37 cellular contexts compared by ENCODE assay signal in the genomic region with DNA sequence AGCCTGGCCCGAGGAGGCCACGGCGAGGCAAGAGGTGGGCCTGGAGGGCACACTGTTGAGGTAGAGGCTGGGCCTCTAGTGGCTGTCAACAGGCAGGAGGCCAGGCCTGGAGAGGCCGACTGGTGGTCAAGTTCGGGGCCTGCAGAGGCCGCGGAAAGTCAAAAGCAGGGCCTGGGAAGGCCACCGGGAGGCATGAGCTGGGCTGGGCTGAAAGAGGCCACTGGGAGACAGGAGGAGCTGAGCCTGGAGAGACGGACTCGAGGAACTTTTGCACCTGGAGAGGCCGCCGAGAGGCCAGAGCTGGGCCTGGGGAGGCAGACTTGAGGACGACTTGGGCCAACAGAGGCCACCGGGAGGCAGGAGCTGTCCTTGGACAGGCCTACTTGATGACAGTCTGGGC.
"Had no signal": no experiment of that assay in that cellular context is flagged by ENCODE, and none has a peak within 500 bp of the region (broad histone marks: within the 10 kb centered on the region; RNA-seq: fewer than 3 reads in every experiment).

No MANE protein-coding gene starts in this region.

- H3K36me3 ChIP-seq: ascending aorta, cardiac muscle cell, WERI-Rb-1 had no signal

- H3K27me3 ChIP-seq: ascending aorta, cardiac muscle cell had no signal

- H3K4me3 ChIP-seq: ascending aorta, cardiac muscle cell had no signal

- H3K27ac Mint-ChIP-seq: activated CD4-positive, alpha-beta memory T cell treated with anti-CD3 and anti-CD28 coated beads, Interleukin-2, amount 10 ng/mL, durations not matched to agents 7 days and 5 days; activated CD4-positive, alpha-beta T cell treated with anti-CD3 and anti-CD28 coated beads for 36 hours; activated CD4-positive, alpha-beta T cell treated with anti-CD3 and anti-CD28 coated beads, Interleukin-2, amount 10 ng/mL, durations not matched to agents 7 days and 5 days; activated CD8-positive, alpha-beta memory T cell treated with anti-CD3 and anti-CD28 coated beads, Interleukin-2, amount 10 ng/mL, durations not matched to agents 7 days and 5 days; activated CD8-positive, alpha-beta T cell treated with anti-CD3 and anti-CD28 coated beads, Interleukin-2, amount 10 ng/mL, durations not matched to agents 7 days and 5 days; activated naive CD4-positive, alpha-beta T cell treated with anti-CD3 and anti-CD28 coated beads, Interleukin-2, amount 10 ng/mL, durations not matched to agents 7 days and 5 days; activated naive CD4-positive, alpha-beta T cell treated with anti-CD3 and anti-CD28 coated beads, Interleukin-2, amount 50 U/mL, for 24 hours; activated naive CD8-positive, alpha-beta T cell; activated naive CD8-positive, alpha-beta T cell treated with anti-CD3 and anti-CD28 coated beads, Interleukin-2, amount 10 ng/mL, durations not matched to agents 7 days and 5 days; activated naive CD8-positive, alpha-beta T cell treated with anti-CD3 and anti-CD28 coated beads, Interleukin-2, amount 50 U/mL, for 24 hours; activated T-cell treated with anti-CD3 and anti-CD28 coated beads, Interleukin-2, amount 50 U/mL, for 24 hours; activated T-helper 2 cell treated with anti-CD3 and anti-CD28 coated beads, Interferon-gamma antibody, Interleukin-2, Interleukin-4, amounts not matched to agents 10 μg/mL and 5 μg/mL and 100 μg/mL, durations not matched to agents 14 hours and 24 hours and 36 hours; brain; T-helper 1 cell treated with Interleukin-12 subunit alpha and Interleukin-12 subunit beta and Interleukin-4 antibody, amounts not matched to agents 30 μg/mL and 1 μg/mL, for 36 hours; T-helper 2 cell treated with Interferon-gamma antibody and Interleukin-4, amounts not matched to agents 5 μg/mL and 100 μg/mL, for 36 hours; WTC11 had no signal

- ATAC-seq: activated CD4-positive, alpha-beta T cell treated with anti-CD3 and anti-CD28 coated beads for 36 hours; activated CD4-positive, CD25-positive, alpha-beta regulatory T cell treated with anti-CD3 and anti-CD28 coated beads, Interleukin-2, amount 50 U/mL, for 24 hours; activated CD8-positive, alpha-beta memory T cell treated with anti-CD3 and anti-CD28 coated beads, Interleukin-2, amount 10 ng/mL, durations not matched to agents 7 days and 5 days; activated CD8-positive, alpha-beta T cell treated with anti-CD3 and anti-CD28 coated beads, Interleukin-2, amount 10 ng/mL, durations not matched to agents 7 days and 5 days; activated naive CD8-positive, alpha-beta T cell treated with anti-CD3 and anti-CD28 coated beads, Interleukin-2, amount 50 U/mL, for 24 hours; WTC11 had no signal

- H3K4me3 Mint-ChIP-seq: activated CD4-positive, alpha-beta memory T cell treated with anti-CD3 and anti-CD28 coated beads, Interleukin-2, amount 10 ng/mL, durations not matched to agents 7 days and 5 days; activated CD4-positive, alpha-beta T cell treated with anti-CD3 and anti-CD28 coated beads for 36 hours; activated CD4-positive, alpha-beta T cell treated with anti-CD3 and anti-CD28 coated beads, Interleukin-2, amount 10 ng/mL, durations not matched to agents 7 days and 5 days; activated CD8-positive, alpha-beta memory T cell treated with anti-CD3 and anti-CD28 coated beads, Interleukin-2, amount 10 ng/mL, durations not matched to agents 7 days and 5 days; activated CD8-positive, alpha-beta T cell treated with anti-CD3 and anti-CD28 coated beads, Interleukin-2, amount 10 ng/mL, durations not matched to agents 7 days and 5 days; activated naive CD4-positive, alpha-beta T cell treated with anti-CD3 and anti-CD28 coated beads, Interleukin-2, amount 10 ng/mL, durations not matched to agents 7 days and 5 days; activated naive CD4-positive, alpha-beta T cell treated with anti-CD3 and anti-CD28 coated beads, Interleukin-2, amount 50 U/mL, for 24 hours; activated naive CD8-positive, alpha-beta T cell; activated naive CD8-positive, alpha-beta T cell treated with anti-CD3 and anti-CD28 coated beads, Interleukin-2, amount 10 ng/mL, durations not matched to agents 7 days and 5 days; activated naive CD8-positive, alpha-beta T cell treated with anti-CD3 and anti-CD28 coated beads, Interleukin-2, amount 50 U/mL, for 24 hours; activated T-cell treated with anti-CD3 and anti-CD28 coated beads, Interleukin-2, amount 50 U/mL, for 24 hours; brain; central memory CD8-positive, alpha-beta T cell; T-helper 1 cell treated with Interleukin-12 subunit alpha and Interleukin-12 subunit beta and Interleukin-4 antibody, amounts not matched to agents 30 μg/mL and 1 μg/mL, for 36 hours; T-helper 2 cell treated with Interferon-gamma antibody and Interleukin-4, amounts not matched to agents 5 μg/mL and 100 μg/mL, for 36 hours; WTC11 had no signal

- H3K36me3 Mint-ChIP-seq: activated CD8-positive, alpha-beta memory T cell treated with anti-CD3 and anti-CD28 coated beads, Interleukin-2, amount 10 ng/mL, durations not matched to agents 7 days and 5 days; activated naive CD4-positive, alpha-beta T cell treated with anti-CD3 and anti-CD28 coated beads, Interleukin-2, amount 10 ng/mL, durations not matched to agents 7 days and 5 days; activated naive CD4-positive, alpha-beta T cell treated with anti-CD3 and anti-CD28 coated beads, Interleukin-2, amount 50 U/mL, for 24 hours; activated naive CD8-positive, alpha-beta T cell; activated naive CD8-positive, alpha-beta T cell treated with anti-CD3 and anti-CD28 coated beads, Interleukin-2, amount 10 ng/mL, durations not matched to agents 7 days and 5 days; brain had no signal

- H3K9me3 Mint-ChIP-seq: activated CD4-positive, alpha-beta memory T cell treated with anti-CD3 and anti-CD28 coated beads, Interleukin-2, amount 10 ng/mL, durations not matched to agents 7 days and 5 days; activated CD4-positive, alpha-beta T cell treated with anti-CD3 and anti-CD28 coated beads, Interleukin-2, amount 10 ng/mL, durations not matched to agents 7 days and 5 days; activated naive CD4-positive, alpha-beta T cell treated with anti-CD3 and anti-CD28 coated beads, Interleukin-2, amount 50 U/mL, for 24 hours; activated naive CD8-positive, alpha-beta T cell treated with anti-CD3 and anti-CD28 coated beads, Interleukin-2, amount 10 ng/mL, durations not matched to agents 7 days and 5 days; activated naive CD8-positive, alpha-beta T cell treated with anti-CD3 and anti-CD28 coated beads, Interleukin-2, amount 50 U/mL, for 24 hours; activated T-cell treated with anti-CD3 and anti-CD28 coated beads, Interleukin-2, amount 50 U/mL, for 24 hours; activated T-helper 2 cell treated with anti-CD3 and anti-CD28 coated beads, Interferon-gamma antibody, Interleukin-2, Interleukin-4, amounts not matched to agents 10 μg/mL and 5 μg/mL and 100 μg/mL, durations not matched to agents 14 hours and 24 hours and 36 hours; central memory CD8-positive, alpha-beta T cell; T-helper 1 cell treated with Interleukin-12 subunit alpha and Interleukin-12 subunit beta and Interleukin-4 antibody, amounts not matched to agents 30 μg/mL and 1 μg/mL, for 36 hours; T-helper 2 cell treated with Interferon-gamma antibody and Interleukin-4, amounts not matched to agents 5 μg/mL and 100 μg/mL, for 36 hours; WTC11 had no signal

- H3K4me1 Mint-ChIP-seq: activated CD4-positive, alpha-beta memory T cell treated with anti-CD3 and anti-CD28 coated beads, Interleukin-2, amount 10 ng/mL, durations not matched to agents 7 days and 5 days; activated CD4-positive, alpha-beta T cell treated with anti-CD3 and anti-CD28 coated beads for 36 hours; activated CD4-positive, alpha-beta T cell treated with anti-CD3 and anti-CD28 coated beads, Interleukin-2, amount 10 ng/mL, durations not matched to agents 7 days and 5 days; activated CD8-positive, alpha-beta memory T cell treated with anti-CD3 and anti-CD28 coated beads, Interleukin-2, amount 10 ng/mL, durations not matched to agents 7 days and 5 days; activated naive CD4-positive, alpha-beta T cell treated with anti-CD3 and anti-CD28 coated beads, Interleukin-2, amount 10 ng/mL, durations not matched to agents 7 days and 5 days; activated naive CD4-positive, alpha-beta T cell treated with anti-CD3 and anti-CD28 coated beads, Interleukin-2, amount 50 U/mL, for 24 hours; activated naive CD8-positive, alpha-beta T cell treated with anti-CD3 and anti-CD28 coated beads, Interleukin-2, amount 10 ng/mL, durations not matched to agents 7 days and 5 days; activated naive CD8-positive, alpha-beta T cell treated with anti-CD3 and anti-CD28 coated beads, Interleukin-2, amount 50 U/mL, for 24 hours; brain; central memory CD8-positive, alpha-beta T cell; WTC11 had no signal

- H3K4me1 ChIP-seq: ascending aorta had no signal

- DNase-seq: activated CD4-positive, alpha-beta memory T cell treated with anti-CD3 and anti-CD28 coated beads, Interleukin-2, amount 10 ng/mL, durations not matched to agents 7 days and 5 days; activated CD4-positive, alpha-beta T cell treated with anti-CD3 and anti-CD28 coated beads for 1 hour; activated CD4-positive, alpha-beta T cell treated with anti-CD3 and anti-CD28 coated beads for 36 hours; activated CD4-positive, alpha-beta T cell treated with anti-CD3 and anti-CD28 coated beads for 48 hours; activated CD4-positive, alpha-beta T cell treated with anti-CD3 and anti-CD28 coated beads, Interleukin-2, amount 10 ng/mL, durations not matched to agents 7 days and 5 days; activated CD4-positive, alpha-beta T cell treated with anti-CD3 and anti-CD28 coated beads, Interleukin-2, amount 50 U/mL, for 48 hours; activated CD4-positive, CD25-positive, alpha-beta regulatory T cell; activated CD8-positive, alpha-beta memory T cell treated with anti-CD3 and anti-CD28 coated beads for 24 hours; activated CD8-positive, alpha-beta memory T cell treated with anti-CD3 and anti-CD28 coated beads, Interleukin-2, amount 10 ng/mL, durations not matched to agents 7 days and 5 days; activated CD8-positive, alpha-beta memory T cell treated with anti-CD3 and anti-CD28 coated beads, Interleukin-2, amount 50 U/mL, for 48 hours; activated CD8-positive, alpha-beta T cell treated with anti-CD3 and anti-CD28 coated beads, Interleukin-2, amount 10 ng/mL, durations not matched to agents 7 days and 5 days; activated effector memory CD4-positive, alpha-beta T cell treated with Interleukin-2 at 50 U/mL for 16 hours; activated gamma-delta T cell; activated naive CD4-positive, alpha-beta T cell treated with anti-CD3 and anti-CD28 coated beads, Interleukin-2, amount 10 ng/mL, durations not matched to agents 7 days and 5 days; activated naive CD4-positive, alpha-beta T cell treated with Interleukin-2 at 50 U/mL for 16 hours; activated naive CD8-positive, alpha-beta T cell treated with anti-CD3 and anti-CD28 coated beads, Interleukin-2, amount 10 ng/mL, durations not matched to agents 7 days and 5 days; activated naive CD8-positive, alpha-beta T cell treated with anti-CD3 and anti-CD28 coated beads, Interleukin-2, amount 50 U/mL, for 24 hours; activated T-cell treated with anti-CD3 and anti-CD28 coated beads, Interleukin-2, amount 50 U/mL, for 24 hours; activated T-cell treated with anti-CD3 and anti-CD28 coated beads, Interleukin-2, amount 50 U/mL, for 48 hours; amygdala; anterior cingulate cortex; caudate nucleus; cerebellar nuclear complex; T-helper 2 cell; T-helper 9 cell; WERI-Rb-1 had no signal

- H3K27me3 Mint-ChIP-seq: activated CD4-positive, alpha-beta memory T cell treated with anti-CD3 and anti-CD28 coated beads, Interleukin-2, amount 10 ng/mL, durations not matched to agents 7 days and 5 days; activated CD4-positive, alpha-beta T cell treated with anti-CD3 and anti-CD28 coated beads for 36 hours; activated CD4-positive, alpha-beta T cell treated with anti-CD3 and anti-CD28 coated beads, Interleukin-2, amount 10 ng/mL, durations not matched to agents 7 days and 5 days; activated CD8-positive, alpha-beta memory T cell treated with anti-CD3 and anti-CD28 coated beads, Interleukin-2, amount 10 ng/mL, durations not matched to agents 7 days and 5 days; activated naive CD4-positive, alpha-beta T cell treated with anti-CD3 and anti-CD28 coated beads, Interleukin-2, amount 10 ng/mL, durations not matched to agents 7 days and 5 days; activated naive CD4-positive, alpha-beta T cell treated with anti-CD3 and anti-CD28 coated beads, Interleukin-2, amount 50 U/mL, for 24 hours; activated naive CD8-positive, alpha-beta T cell; activated naive CD8-positive, alpha-beta T cell treated with anti-CD3 and anti-CD28 coated beads, Interleukin-2, amount 10 ng/mL, durations not matched to agents 7 days and 5 days; activated naive CD8-positive, alpha-beta T cell treated with anti-CD3 and anti-CD28 coated beads, Interleukin-2, amount 50 U/mL, for 24 hours; activated T-cell treated with anti-CD3 and anti-CD28 coated beads, Interleukin-2, amount 50 U/mL, for 24 hours; brain; central memory CD8-positive, alpha-beta T cell had no signal
